Comparison of ENCODE assay signal across 9 cellular contexts in the genomic region with DNA sequence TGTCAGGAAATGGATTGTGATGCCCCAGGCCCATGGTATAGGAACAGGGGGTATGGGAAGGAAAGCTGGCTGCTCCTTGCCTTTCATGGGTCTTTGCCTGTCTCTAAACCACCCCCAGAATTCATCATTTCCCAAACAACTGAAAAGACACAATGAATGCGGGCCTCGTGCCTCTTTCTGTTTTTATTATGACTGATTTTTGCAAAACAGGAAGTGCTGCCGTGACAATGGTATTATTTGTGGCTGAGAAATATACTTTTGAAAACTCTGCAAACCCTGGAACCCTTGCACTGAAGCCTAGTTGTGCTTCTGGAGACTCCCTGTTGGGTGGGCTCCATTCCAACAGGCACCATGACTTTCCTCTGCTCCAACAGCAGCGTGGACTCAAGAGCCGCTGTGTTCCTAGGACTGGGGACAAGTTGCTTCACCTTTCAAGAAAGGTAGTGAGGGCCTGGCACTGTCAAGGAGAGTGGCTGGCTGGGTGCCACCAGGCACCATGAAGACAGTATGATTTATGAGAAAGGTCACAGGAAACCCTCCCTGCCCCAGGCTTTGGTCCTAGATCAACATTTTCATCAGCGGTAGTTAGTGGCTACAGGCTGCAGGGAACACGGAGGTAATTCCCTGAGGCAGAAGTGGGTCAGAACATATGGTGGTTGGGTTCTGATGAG. TPM values are rescaled to one million over a fixed set of nuclear protein-coding genes. Genes with fewer than 3 reads are reported as not detected.
A peak's percentile ranks its signal among the peaks of the same experiment; 100 is the strongest.
DNase-seq lines count a peak whose midpoint lies in the region; ATAC-seq, FAIRE-seq and TF ChIP-seq lines count a peak whose summit lies in the region.
"Had no signal": no experiment of that assay in that cellular context is flagged by ENCODE, and none has a peak within 500 bp of the region (broad histone marks: within the 10 kb centered on the region; RNA-seq: fewer than 3 reads in every experiment).

No MANE protein-coding gene starts in this region.

- no peak for FAIRE-seq in keratinocyte (lab: Jason Lieb, UNC)

- H3K4me3 Mint-ChIP-seq in activated T-helper 17 cell treated with anti-CD3 and anti-CD28 coated beads, Interleukin-2, amount 50 U/mL, for 72 hours: peak overlapping the region; percentile 82

- WGBS in heart right ventricle, 2 donors: 54 to 67% methylated on average over 7 of the region's 7 CpGs
- WGBS in urinary bladder: 65% methylated on average over 7 of the region's 7 CpGs

- H3K27me3 ChIP-seq in heart right ventricle: no peaks in the 10 kb centered on the region
- H3K27me3 ChIP-seq in keratinocyte (ENCODE audit: control insufficient read depth, extremely low read depth, insufficient read depth, low read length): no peaks in the 10 kb centered on the region

- no peak overlapping the region for H3K9ac ChIP-seq in keratinocyte (ENCODE audit: control insufficient read depth, extremely low read depth, insufficient read depth, low read length)

- peak overlapping the region; percentile 12 for H2AFZ ChIP-seq in keratinocyte (ENCODE audit: control insufficient read depth, low read length)

- H3K79me2 ChIP-seq in keratinocyte (ENCODE audit: control insufficient read depth, insufficient read depth, low read length): no peaks in the 10 kb centered on the region

- no peaks in the 10 kb centered on the region for H3K9me1 ChIP-seq in keratinocyte (ENCODE audit: control insufficient read depth, extremely low read depth, insufficient read depth, low read length)

- no peaks in the 10 kb centered on the region for H3K27me3 Mint-ChIP-seq in activated T-helper 17 cell treated with anti-CD3 and anti-CD28 coated beads, Interleukin-2, amount 50 U/mL, for 72 hours

- DNase-seq in heart right ventricle (no peak), Right ventricle myocardium inferior (ENCODE audit: missing footprints) (no peak), keratinocyte (ENCODE audit: low read depth, low spot score) (no peak), GM19238 (ENCODE audit: insufficient read length, low spot score) (no peak), SIG-M5 treated with dmso at 0.1 percent for 504 hours (lab: John Stamatoyannopoulos, UW; ENCODE audit: unreplicated experiment) (no peak)
- DNase-seq: mesenchymal stem cell had no signal

- H3K9me3 ChIP-seq in heart right ventricle (no peaks in the 10 kb centered on the region), keratinocyte (ENCODE audit: control insufficient read depth, low read depth, low read length) (no peaks in the 10 kb centered on the region)

- TF ChIP-seq CTCF in heart right ventricle (IDR thresholded peaks at IDR 0.05) (no peak), keratinocyte (optimal IDR thresholded peaks at IDR 0.05 in 1 of 3, IDR thresholded peaks at IDR 0.05 in 1 of 3, conservative IDR thresholded peaks at IDR 0.05 in 1 of 3; ENCODE audit: extremely low read depth in 1 of 3, insufficient read depth in 2 of 3, low read length in 3 of 3) (no peak)

- H3K4me2 ChIP-seq in keratinocyte (ENCODE audit: control insufficient read depth, extremely low read depth, insufficient read depth, low read depth, low read length): no peak overlapping the region

- H3K27ac ChIP-seq in heart right ventricle (peak overlapping the region in 7 of 10 donors; percentile 20 to 69 (median 37)), keratinocyte (ENCODE audit: control insufficient read depth, insufficient read depth, low read length) (no peak overlapping the region), urinary bladder (ENCODE audit: low read depth) (peak overlapping the region; percentile 27)

- peak in 1 of 8 donors; percentile 32 for ATAC-seq in heart right ventricle
- ATAC-seq in Right ventricle myocardium inferior: no peak
- ATAC-seq in activated T-helper 17 cell treated with anti-CD3 and anti-CD28 coated beads, Interleukin-2, amount 50 U/mL, for 72 hours (replicated peaks): peak; percentile 68
- ATAC-seq in GM18868 (IDR thresholded peaks at IDR 0.05; ENCODE audit: unreplicated experiment): no peak

- intact Hi-C loops in heart right ventricle (cut with DNase I): no loop called here
- intact Hi-C loops in Right ventricle myocardium inferior (cut with DNase I): no loop called here

- H3K36me3 ChIP-seq in heart right ventricle: no peaks in the 10 kb centered on the region
- H3K36me3 ChIP-seq in keratinocyte (ENCODE audit: control insufficient read depth in 2 of 2, extremely low read depth in 1 of 2, insufficient read depth in 2 of 2, low read length in 2 of 2): no peaks in the 10 kb centered on the region
- H3K36me3 ChIP-seq in urinary bladder (ENCODE audit: insufficient read depth): no peaks in the 10 kb centered on the region

- no peaks in the 10 kb centered on the region for H3K9me3 Mint-ChIP-seq in activated T-helper 17 cell treated with anti-CD3 and anti-CD28 coated beads, Interleukin-2, amount 50 U/mL, for 72 hours

- dilution Hi-C loops in keratinocyte (cut with MboI; ENCODE audit: extremely low pct_ligation_motif_present, low sequenced_read_pairs): no loop called here

- no peaks in the 10 kb centered on the region for H4K20me1 ChIP-seq in keratinocyte (ENCODE audit: control insufficient read depth, extremely low read depth, insufficient read depth, low read length)

- H3K27ac Mint-ChIP-seq in activated T-helper 17 cell treated with anti-CD3 and anti-CD28 coated beads, Interleukin-2, amount 50 U/mL, for 72 hours: peak overlapping the region; percentile 78

- H3K4me1 Mint-ChIP-seq in activated T-helper 17 cell treated with anti-CD3 and anti-CD28 coated beads, Interleukin-2, amount 50 U/mL, for 72 hours: peaks cover 42% of the 10 kb centered on the region

- H3K4me1 ChIP-seq in heart right ventricle: peaks cover 0 to 33% (median 17%) of the 10 kb centered on the region in 9 donors
- H3K4me1 ChIP-seq in keratinocyte (ENCODE audit: control insufficient read depth, extremely low read depth, insufficient read depth, low read length): peaks cover 12% of the 10 kb centered on the region
- H3K4me1 ChIP-seq in urinary bladder (ENCODE audit: insufficient read depth): no peaks in the 10 kb centered on the region

- no peaks in the 10 kb centered on the region for H3K36me3 Mint-ChIP-seq in activated T-helper 17 cell treated with anti-CD3 and anti-CD28 coated beads, Interleukin-2, amount 50 U/mL, for 72 hours (ENCODE audit: low read depth)

- H3K4me3 ChIP-seq in heart right ventricle (no peak overlapping the region), keratinocyte (ENCODE audit: control insufficient read depth in 2 of 3, extremely low read depth in 1 of 3, insufficient read depth in 2 of 3, low read depth in 1 of 3, low read length in 3 of 3) (no peak overlapping the region), urinary bladder (ENCODE audit: low read depth, low read length) (no peak overlapping the region)

RNA-seq across cellular contexts. Expression of a gene that starts 4.8 kb away (rescaled TPM):
- total RNA-seq in heart right ventricle: 100 to 1,000 TPM; 124 to 270 (median 208) TPM
- polyA plus RNA-seq in heart right ventricle: 100 to 1,000 TPM in 1 of 2 donors, 10 to 100 TPM in 1; 43.5 to 184 TPM
- 202 TPM for total RNA-seq in Right ventricle myocardium inferior
- 10 to 100 TPM; 73.8 to 88.7 TPM for total RNA-seq in activated T-helper 17 cell treated with anti-CD3 and anti-CD28 coated beads, Interleukin-2, amount 50 U/mL, for 72 hours
- 13.7 to 33.1 TPM (median 19.4 TPM) in 3 replicates for polyA plus RNA-seq in keratinocyte
- 4.7 TPM for polyA plus RNA-seq in keratinocyte (2011; ENCODE audit: low read depth)
- polyA plus RNA-seq in keratinocyte (2011; cell fraction: cytosol; rRNA removed): 11.7 and 12.0 TPM in 2 replicates
- polyA plus RNA-seq in keratinocyte (2011; cell fraction: nucleus; rRNA removed): 32.9 and 39.7 TPM in 2 replicates
- polyA plus RNA-seq in keratinocyte (2012; ENCODE audit: low replicate concordance): 5.8 and 22.4 TPM in 2 replicates
- polyA minus RNA-seq in keratinocyte: 15.9 to 44.8 TPM (median 24.6 TPM) in 3 replicates
- 19.0 TPM for polyA minus RNA-seq in keratinocyte (2011; cell fraction: cytosol; rRNA and poly(A)+ RNA removed)
- 23.3 and 28.5 TPM in 2 replicates for polyA minus RNA-seq in keratinocyte (2011; cell fraction: nucleus; rRNA and poly(A)+ RNA removed)
- 44.6 TPM for total RNA-seq in urinary bladder
- 55.9 TPM for polyA plus RNA-seq in urinary bladder

RNA-seq across cellular contexts. Expression of a gene that starts 48.6 kb away (rescaled TPM):
- 10 to 100 TPM in 4 of 10 donors, 1 to 10 TPM in 6; 7.3 to 22.5 (median 9.4) TPM for total RNA-seq in heart right ventricle
- under 1 TPM; 0.84 to 0.95 TPM for polyA plus RNA-seq in heart right ventricle
- total RNA-seq in Right ventricle myocardium inferior: 10.6 TPM
- total RNA-seq in activated T-helper 17 cell treated with anti-CD3 and anti-CD28 coated beads, Interleukin-2, amount 50 U/mL, for 72 hours: 10 to 100 TPM; 30.0 to 46.2 TPM
- 1.4 to 2.9 TPM (median 2.6 TPM) in 3 replicates for polyA plus RNA-seq in keratinocyte
- polyA plus RNA-seq in keratinocyte (2011; ENCODE audit: low read depth): 9.8 TPM
- polyA plus RNA-seq in keratinocyte (2011; cell fraction: cytosol; rRNA removed): 1.0 and 1.5 TPM in 2 replicates
- 2.4 and 2.5 TPM in 2 replicates for polyA plus RNA-seq in keratinocyte (2011; cell fraction: nucleus; rRNA removed)
- polyA plus RNA-seq in keratinocyte (2012; ENCODE audit: low replicate concordance): 1.7 and 4.0 TPM in 2 replicates
- polyA minus RNA-seq in keratinocyte: 0.62 to 3.0 TPM (median 1.5 TPM) in 3 replicates
- polyA minus RNA-seq in keratinocyte (2011; cell fraction: cytosol; rRNA and poly(A)+ RNA removed): 1.9 TPM
- 2.0 and 6.7 TPM in 2 replicates for polyA minus RNA-seq in keratinocyte (2011; cell fraction: nucleus; rRNA and poly(A)+ RNA removed)
- 19.8 TPM for total RNA-seq in urinary bladder
- polyA plus RNA-seq in urinary bladder: 13.4 TPM
